Comparison of ENCODE assay signal across 14 cellular contexts in genomic region chr6:39224058-39224457, GRCh38. TPM values are rescaled to one million over a fixed set of nuclear protein-coding genes. Genes with fewer than 3 reads are reported as not detected.
A peak's percentile ranks its signal among the peaks of the same experiment; 100 is the strongest.
DNase-seq lines count a peak whose midpoint lies in the region; ATAC-seq and TF ChIP-seq lines count a peak whose summit lies in the region.
"Had no signal": no experiment of that assay in that cellular context is flagged by ENCODE, and none has a peak within 500 bp of the region (broad histone marks: within the 10 kb centered on the region; RNA-seq: fewer than 3 reads in every experiment).

No MANE protein-coding gene starts in this region.

- H3K4me1 ChIP-seq in colonic mucosa (peaks cover 7% of the 10 kb centered on the region), transverse colon (peaks cover 3 to 90% (median 45%) of the 10 kb centered on the region in 4 donors)

- in situ Hi-C loops in transverse colon (cut with MboI; ENCODE audit: low pct_ligation_motif_present in 1 of 4, low pct_unique_long_range_greater_than_20kb in 1 of 4, low sequenced_read_pairs in 3 of 4) (no loop called here), KBM-7 (cut with MboI; ENCODE audit: low pct_unique_long_range_greater_than_20kb, low sequenced_read_pairs) (no loop called here)

- TF ChIP-seq EP300 in transverse colon (IDR thresholded peaks at IDR 0.05; ENCODE audit: low read depth), result no peak

- 57 to 71% methylated on average over 1 to 2 of the region's 2 CpGs for WGBS in transverse colon (ENCODE audit: low coverage in 1 of 2), 2 donors

- TF ChIP-seq CTCF in colonic mucosa (IDR thresholded peaks at IDR 0.05) (no peak), transverse colon (IDR thresholded peaks at IDR 0.05) (no peak)

- no peak overlapping the region for H3K9ac ChIP-seq in colonic mucosa (ENCODE audit: low read depth in 2 of 2, low read length in 2 of 2)
- H3K9ac ChIP-seq: neural progenitor cell had no signal

- no peak for DNase-seq in activated T-cell treated with anti-CD3 and anti-CD28 coated beads, Interleukin-2, amount 50 U/mL, for 4 hours
- no peak for DNase-seq in activated T-cell treated with anti-CD3 and anti-CD28 coated beads, Interleukin-2, amount 50 U/mL, for 48 hours
- DNase-seq in NCI-H510A (lab: John Stamatoyannopoulos, UW) (peak; percentile 44), colonic mucosa (no peak), transverse colon (no peak), left colon (no peak), KBM-7 (no peak)
- DNase-seq in naive thymus-derived CD8-positive, alpha-beta T cell, result no peak
- DNase-seq: activated CD4-positive, alpha-beta T cell treated with anti-CD3 and anti-CD28 coated beads, Interleukin-2, amount 50 U/mL, for 1 hour; effector CD8-positive, alpha-beta T cell; left ventricle myocardium superior; NCI-H526; stimulated activated CD4-positive, alpha-beta T cell treated with anti-CD3 and anti-CD28 coated beads, Interleukin-4, amount 100 ng/mL, for 24 hours had no signal

- H3K27ac ChIP-seq in colonic mucosa (peak overlapping the region; percentile 68), transverse colon (peak overlapping the region; percentile 56 to 76 (median 69))
- H3K27ac ChIP-seq: neural progenitor cell had no signal

- POLR2A ChIA-PET in naive thymus-derived CD8-positive, alpha-beta T cell (lab: Charles Lee), result interaction anchor here (0.7 kb wide), 1 partner anchor 1518 kb away, joined by 4 read pairs; no protein-coding TSS in a partner anchor

- H3K9me3 ChIP-seq in colonic mucosa, result no peaks in the 10 kb centered on the region
- H3K9me3 ChIP-seq in transverse colon, result no peaks in the 10 kb centered on the region

- H3K27me3 ChIP-seq in colonic mucosa (no peaks in the 10 kb centered on the region), transverse colon (peaks cover 11% of the 10 kb centered on the region)

- H3K4me3 ChIP-seq in colonic mucosa (no peak overlapping the region), transverse colon (no peak overlapping the region)
- H3K4me3 ChIP-seq: neural progenitor cell had no signal

- H3K27ac Mint-ChIP-seq in naive thymus-derived CD8-positive, alpha-beta T cell, result no peak overlapping the region
- H3K27ac Mint-ChIP-seq: neural progenitor cell had no signal

- H3K9me3 Mint-ChIP-seq in activated T-cell treated with anti-CD3 and anti-CD28 coated beads, Interleukin-2, amount 50 U/mL, for 4 hours, result no peaks in the 10 kb centered on the region
- H3K9me3 Mint-ChIP-seq in naive thymus-derived CD8-positive, alpha-beta T cell, result no peaks in the 10 kb centered on the region

- peak overlapping the region; percentile 17 for H3K4me3 Mint-ChIP-seq in activated T-cell treated with anti-CD3 and anti-CD28 coated beads, Interleukin-2, amount 50 U/mL, for 4 hours
- H3K4me3 Mint-ChIP-seq in naive thymus-derived CD8-positive, alpha-beta T cell, result no peak overlapping the region
- H3K4me3 Mint-ChIP-seq: neural progenitor cell had no signal

- H3K36me3 ChIP-seq in colonic mucosa (no peaks in the 10 kb centered on the region), transverse colon (no peaks in the 10 kb centered on the region)
- H3K36me3 ChIP-seq: neural progenitor cell had no signal

- intact Hi-C loops in colonic mucosa (cut with DNase I) (no loop called here), transverse colon (cut with DNase I; ENCODE audit: low total_unique reads) (no loop called here), left colon (cut with DNase I, micrococcal nuclease) (no loop called here)

- peaks cover 17% of the 10 kb centered on the region for H3K36me3 Mint-ChIP-seq in activated T-cell treated with anti-CD3 and anti-CD28 coated beads, Interleukin-2, amount 50 U/mL, for 4 hours (ENCODE audit: insufficient read depth)
- no peaks in the 10 kb centered on the region for H3K36me3 Mint-ChIP-seq in naive thymus-derived CD8-positive, alpha-beta T cell

- no peak for ATAC-seq in activated T-cell treated with anti-CD3 and anti-CD28 coated beads, Interleukin-2, amount 50 U/mL, for 4 hours
- ATAC-seq in left colon, result no peak
- ATAC-seq in naive thymus-derived CD8-positive, alpha-beta T cell, result no peak
- ATAC-seq: left ventricle myocardium superior had no signal

- peaks cover 67% of the 10 kb centered on the region for H3K4me1 Mint-ChIP-seq in activated T-cell treated with anti-CD3 and anti-CD28 coated beads, Interleukin-2, amount 50 U/mL, for 4 hours (ENCODE audit: low read depth)
- H3K4me1 Mint-ChIP-seq in naive thymus-derived CD8-positive, alpha-beta T cell, result peaks cover 17 to 44% (median 31%) of the 10 kb centered on the region in 4 donors

- no peak for TF ChIP-seq POLR2A in transverse colon (IDR thresholded peaks at IDR 0.05)

- no peaks in the 10 kb centered on the region for H3K27me3 Mint-ChIP-seq in activated T-cell treated with anti-CD3 and anti-CD28 coated beads, Interleukin-2, amount 50 U/mL, for 4 hours (ENCODE audit: low read depth)
- H3K27me3 Mint-ChIP-seq in naive thymus-derived CD8-positive, alpha-beta T cell, result peaks cover 0 to 8% (median 0%) of the 10 kb centered on the region in 5 donors

RNA-seq across cellular contexts. Expression of gene KCNK5, which starts 5.2 kb away (rescaled TPM):
- 10 to 100 TPM; 21.3 to 22.9 (median 22.2) TPM for total RNA-seq in activated T-cell treated with anti-CD3 and anti-CD28 coated beads, Interleukin-2, amount 50 U/mL, for 4 hours
- total RNA-seq in colonic mucosa, result 10 to 100 TPM; 26.9 to 39.6 TPM
- 10 to 100 TPM in 3 of 4 donors, 1 to 10 TPM in 1; 9.6 to 86.0 (median 64.5) TPM for total RNA-seq in transverse colon
- total RNA-seq in left colon, result 10 to 100 TPM; 44.8 to 52.9 TPM
- under 1 TPM; 0.11 to 0.16 TPM for total RNA-seq in naive thymus-derived CD8-positive, alpha-beta T cell
- polyA plus RNA-seq in naive thymus-derived CD8-positive, alpha-beta T cell, result not detected

Comparison
In these comparisons a context has a peak if more than half of its experiments do, and no peak if none do; other contexts are left out.
1. RNA of gene KCNK5, which starts 5.2 kb away (total RNA-seq): 9.6 to 86.0 TPM in transverse colon, 44.8 to 52.9 TPM in left colon, 26.9 to 39.6 TPM in colonic mucosa and 21.3 to 22.9 TPM in activated T-cell treated with anti-CD3 and anti-CD28 coated beads, Interleukin-2, amount 50 U/mL, for 4 hours; 0.11 to 0.16 TPM in naive thymus-derived CD8-positive, alpha-beta T cell; every median in the first group is over 4 times any median in the second.